10 cellular contexts compared by ENCODE assay signal in the genomic region with DNA sequence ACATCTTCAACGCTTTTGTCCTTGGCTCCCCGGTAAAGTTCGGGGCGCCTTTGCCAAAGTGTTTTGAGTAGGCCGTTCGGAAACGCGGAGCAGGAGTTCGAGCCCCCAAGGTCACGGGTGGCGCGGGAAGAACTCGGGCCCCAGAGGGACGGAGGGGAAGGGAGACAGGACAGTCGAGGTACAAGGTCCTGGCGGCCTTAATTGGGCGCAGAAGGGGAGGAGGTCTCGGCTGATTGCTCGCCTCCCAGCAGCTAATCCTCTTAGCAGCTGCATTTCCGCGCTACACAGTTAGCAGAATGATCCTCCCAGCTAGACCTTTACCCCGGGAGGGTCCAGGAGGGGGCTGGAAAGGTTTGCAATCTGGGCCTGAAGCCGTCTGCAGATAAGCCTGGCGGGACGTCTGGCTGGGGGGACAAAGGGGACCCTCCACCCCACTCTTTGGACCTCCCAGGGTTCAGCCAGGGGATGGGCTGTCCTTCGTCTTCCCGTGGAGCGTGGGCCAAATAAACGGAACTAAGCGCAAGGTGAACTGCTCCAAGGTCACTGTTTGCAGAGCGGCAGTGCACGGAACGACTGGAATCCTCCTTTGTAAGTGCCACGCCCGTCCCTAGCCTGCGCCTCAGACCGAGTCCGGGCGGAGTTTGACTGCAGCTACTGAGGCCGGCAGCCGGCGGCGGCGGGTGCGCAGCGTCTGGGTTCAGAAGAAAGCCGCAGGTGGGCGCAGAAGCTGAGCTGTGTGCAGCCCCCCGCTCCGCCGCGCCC. TPM values are rescaled to one million over a fixed set of nuclear protein-coding genes. Genes with fewer than 3 reads are reported as not detected.
DNase-seq lines count a peak whose midpoint lies in the region; ATAC-seq, FAIRE-seq and TF ChIP-seq lines count a peak whose summit lies in the region.
"Had no signal": no experiment of that assay in that cellular context is flagged by ENCODE, and none has a peak within 500 bp of the region (broad histone marks: within the 10 kb centered on the region; RNA-seq: fewer than 3 reads in every experiment).

No MANE protein-coding gene starts in this region.

- no peak overlapping the region for H3K9ac ChIP-seq in kidney (ENCODE audit: low read length in 2 of 2)

- DNase-seq in activated naive CD4-positive, alpha-beta T cell treated with anti-CD3 and anti-CD28 coated beads, Interleukin-2, amount 50 U/mL, for 72 hours (ENCODE audit: low spot score in 2 of 2), result no peak
- peak in 1 of 2 donors; percentile 42 for DNase-seq in activated T-cell treated with anti-CD3 and anti-CD28 coated beads, Interleukin-2, amount 50 U/mL, for 72 hours
- DNase-seq in kidney (peak; percentile 81), thoracic aorta (ENCODE audit: low spot score) (no peak), GM19238 (ENCODE audit: insufficient read length, low spot score) (no peak)
- DNase-seq: kidney glomerular epithelial cell, tibial artery had no signal

- H3K27me3 ChIP-seq in thoracic aorta (replicated peaks; ENCODE audit: insufficient read depth), result peaks cover 16% of the 10 kb centered on the region

- H3K9me3 ChIP-seq in kidney (ENCODE audit: control insufficient read depth in 1 of 2, low read length in 2 of 2), result no peaks in the 10 kb centered on the region
- no peaks in the 10 kb centered on the region for H3K9me3 ChIP-seq in thoracic aorta
- H3K9me3 ChIP-seq: tibial artery had no signal

- peaks cover 32% of the 10 kb centered on the region for H3K4me1 Mint-ChIP-seq in activated naive CD4-positive, alpha-beta T cell treated with anti-CD3 and anti-CD28 coated beads, Interleukin-2, amount 50 U/mL, for 24 hours
- H3K4me1 Mint-ChIP-seq in activated T-cell treated with anti-CD3 and anti-CD28 coated beads, Interleukin-2, amount 50 U/mL, for 72 hours (ENCODE audit: low read depth), result peaks cover 30% of the 10 kb centered on the region

- H3K4me1 ChIP-seq in kidney (ENCODE audit: control insufficient read depth in 1 of 2, insufficient read depth in 1 of 2, low read depth in 1 of 2, low read length in 2 of 2), result peaks cover 6 to 16% of the 10 kb centered on the region in 2 donors
- H3K4me1 ChIP-seq in thoracic aorta (ENCODE audit: control insufficient read depth in 1 of 2, low read depth in 2 of 2), result peaks cover 3 to 21% of the 10 kb centered on the region in 2 donors

- H3K4me3 ChIP-seq in kidney (ENCODE audit: low read length in 2 of 2) (peak overlapping the region in 1 of 2 donors; percentile 32), thoracic aorta (peak overlapping the region; percentile 79)

- peaks cover 1% of the 10 kb centered on the region for H3K36me3 Mint-ChIP-seq in activated naive CD4-positive, alpha-beta T cell treated with anti-CD3 and anti-CD28 coated beads, Interleukin-2, amount 50 U/mL, for 24 hours
- peaks cover 9 to 27% of the 10 kb centered on the region in 2 donors for H3K36me3 Mint-ChIP-seq in activated naive CD4-positive, alpha-beta T cell treated with anti-CD3 and anti-CD28 coated beads, Interleukin-2, amount 50 U/mL, for 72 hours
- peaks cover 1 to 6% of the 10 kb centered on the region in 2 donors for H3K36me3 Mint-ChIP-seq in activated T-cell treated with anti-CD3 and anti-CD28 coated beads, Interleukin-2, amount 50 U/mL, for 72 hours (ENCODE audit: insufficient read depth in 2 of 2)

- H3K4me3 Mint-ChIP-seq in activated naive CD4-positive, alpha-beta T cell treated with anti-CD3 and anti-CD28 coated beads, Interleukin-2, amount 50 U/mL, for 24 hours, result peak overlapping the region; percentile 99
- H3K4me3 Mint-ChIP-seq in activated T-cell treated with anti-CD3 and anti-CD28 coated beads, Interleukin-2, amount 50 U/mL, for 72 hours, result peak overlapping the region; percentile 94 to 96

- H3K27me3 Mint-ChIP-seq in activated naive CD4-positive, alpha-beta T cell treated with anti-CD3 and anti-CD28 coated beads, Interleukin-2, amount 50 U/mL, for 24 hours, result peaks cover 30% of the 10 kb centered on the region
- H3K27me3 Mint-ChIP-seq in activated T-cell treated with anti-CD3 and anti-CD28 coated beads, Interleukin-2, amount 50 U/mL, for 72 hours (ENCODE audit: low read depth), result peaks cover 78% of the 10 kb centered on the region

- no peak overlapping the region for H3K27ac Mint-ChIP-seq in activated naive CD4-positive, alpha-beta T cell treated with anti-CD3 and anti-CD28 coated beads, Interleukin-2, amount 50 U/mL, for 24 hours
- H3K27ac Mint-ChIP-seq in activated naive CD4-positive, alpha-beta T cell treated with anti-CD3 and anti-CD28 coated beads, Interleukin-2, amount 50 U/mL, for 72 hours, result no peak overlapping the region
- peak overlapping the region; percentile 92 for H3K27ac Mint-ChIP-seq in activated T-cell treated with anti-CD3 and anti-CD28 coated beads, Interleukin-2, amount 50 U/mL, for 72 hours

- no peaks in the 10 kb centered on the region for H3K36me3 ChIP-seq in kidney (ENCODE audit: control insufficient read depth in 1 of 2, insufficient read depth in 2 of 2, low read length in 2 of 2)
- no peaks in the 10 kb centered on the region for H3K36me3 ChIP-seq in thoracic aorta
- H3K36me3 ChIP-seq: tibial artery had no signal

- H3K9me3 Mint-ChIP-seq in activated naive CD4-positive, alpha-beta T cell treated with anti-CD3 and anti-CD28 coated beads, Interleukin-2, amount 50 U/mL, for 24 hours, result no peaks in the 10 kb centered on the region
- H3K9me3 Mint-ChIP-seq in activated naive CD4-positive, alpha-beta T cell treated with anti-CD3 and anti-CD28 coated beads, Interleukin-2, amount 50 U/mL, for 72 hours, result no peaks in the 10 kb centered on the region
- H3K9me3 Mint-ChIP-seq in activated T-cell treated with anti-CD3 and anti-CD28 coated beads, Interleukin-2, amount 50 U/mL, for 72 hours, result no peaks in the 10 kb centered on the region

- ATAC-seq in activated naive CD4-positive, alpha-beta T cell treated with anti-CD3 and anti-CD28 coated beads, Interleukin-2, amount 50 U/mL, for 72 hours, result no peak
- ATAC-seq in activated T-cell treated with anti-CD3 and anti-CD28 coated beads, Interleukin-2, amount 50 U/mL, for 72 hours (replicated peaks in 1 of 2), result peak; percentile 20 to 23
- ATAC-seq in thoracic aorta (ENCODE audit: insufficient number of reproducible peaks, low FRiP score, low read depth), result no peak
- no peak for ATAC-seq in HG02852 (IDR thresholded peaks at IDR 0.05; ENCODE audit: unreplicated experiment)
- no peak for ATAC-seq in HG03571 (IDR thresholded peaks at IDR 0.05; ENCODE audit: unreplicated experiment)

- FAIRE-seq in kidney (lab: Jason Lieb, UNC), result no peak

- no peak for TF ChIP-seq CTCF in kidney (IDR thresholded peaks at IDR 0.05; ENCODE audit: borderline replicate concordance, extremely low read depth, insufficient read depth)
- no peak for TF ChIP-seq CTCF in thoracic aorta (IDR thresholded peaks at IDR 0.05)

- intact Hi-C loops in kidney (cut with DNase I), result loop anchor here (10.0 kb wide), 1 partner anchor 610 kb away; no protein-coding TSS in a partner anchor

- H3K27ac ChIP-seq in kidney (ENCODE audit: low read depth in 2 of 2, low read length in 2 of 2), result no peak overlapping the region
- H3K27ac ChIP-seq in thoracic aorta, result no peak overlapping the region
- H3K27ac ChIP-seq: tibial artery had no signal

RNA-seq across cellular contexts. Expression of a gene that starts 7.2 kb away (rescaled TPM):
- total RNA-seq in activated naive CD4-positive, alpha-beta T cell treated with anti-CD3 and anti-CD28 coated beads, Interleukin-2, amount 50 U/mL, for 72 hours, result 1 to 10 TPM in 1 of 2 donors, under 1 TPM in 1; 0.29 to 1.7 TPM
- total RNA-seq in activated T-cell treated with anti-CD3 and anti-CD28 coated beads, Interleukin-2, amount 50 U/mL, for 72 hours, result 1 to 10 TPM; 1.2 to 7.2 TPM
- total RNA-seq in kidney (1.3 TPM), thoracic aorta (1 to 10 TPM in 1 of 2 donors, under 1 TPM in 1; 0.63 to 4.6 TPM)
- polyA plus RNA-seq in kidney (ENCODE audit: insufficient read depth, low read depth, low replicate concordance), result 0.22 TPM

Comparison
In these comparisons a context has a peak if more than half of its experiments do, and no peak if none do; other contexts are left out.
1. ATAC-seq: peak in activated T-cell treated with anti-CD3 and anti-CD28 coated beads, Interleukin-2, amount 50 U/mL, for 72 hours (2 of 2); none in activated naive CD4-positive, alpha-beta T cell treated with anti-CD3 and anti-CD28 coated beads, Interleukin-2, amount 50 U/mL, for 72 hours (0 of 2), thoracic aorta (single experiment), HG02852 (single experiment) and HG03571 (single experiment).